In genomic region chr3:139937674-139938279, GRCh38 we compare ENCODE assay signal across 8 cellular contexts. TPM values are rescaled to one million over a fixed set of nuclear protein-coding genes. Genes with fewer than 3 reads are reported as not detected.
DNase-seq lines count a peak whose midpoint lies in the region; ATAC-seq and TF ChIP-seq lines count a peak whose summit lies in the region.

No MANE protein-coding gene starts in this region.

- no peaks in the 10 kb centered on the region for H3K9me2 ChIP-seq in Karpas-422 (replicated peaks; ENCODE audit: insufficient read depth, low read length)

- no peaks in the 10 kb centered on the region for H3K27me3 ChIP-seq in Karpas-422 (ENCODE audit: low read length)

- H2AFZ ChIP-seq in Karpas-422 (ENCODE audit: low read length), result no peak overlapping the region

- no peak overlapping the region for H3K4me3 ChIP-seq in Karpas-422 (ENCODE audit: low read length)

- H4K20me1 ChIP-seq in Karpas-422 (ENCODE audit: insufficient read depth, low read depth, low read length), result no peaks in the 10 kb centered on the region

- no peak overlapping the region for H3K4me2 ChIP-seq in Karpas-422 (ENCODE audit: low read depth, low read length, poor library complexity, severe bottlenecking)

- no peaks in the 10 kb centered on the region for H3K36me3 ChIP-seq in Karpas-422 (ENCODE audit: insufficient read depth, low read length)

- H3K4me1 ChIP-seq in Karpas-422 (ENCODE audit: low read length), result peaks cover 2% of the 10 kb centered on the region; the same call in 1 of the 2 replicates

- H3K27me3 Mint-ChIP-seq in osteocyte (ENCODE audit: unreplicated experiment), result no peaks in the 10 kb centered on the region

- no peaks in the 10 kb centered on the region for H3K9me3 Mint-ChIP-seq in osteocyte (ENCODE audit: unreplicated experiment)

- no peaks in the 10 kb centered on the region for H3K79me2 ChIP-seq in Karpas-422 (ENCODE audit: low read length)

- peaks cover 12% of the 10 kb centered on the region for H3K36me3 Mint-ChIP-seq in osteocyte (ENCODE audit: unreplicated experiment)

- H3K9me3 ChIP-seq in Karpas-422 (ENCODE audit: low read length), result no peaks in the 10 kb centered on the region

- TF ChIP-seq CTCF in osteocyte (IDR thresholded peaks at IDR 0.05), result peak; percentile 87

- no peak overlapping the region for H3K9ac ChIP-seq in Karpas-422 (ENCODE audit: low read length)

- peaks cover 35% of the 10 kb centered on the region for H3K4me1 Mint-ChIP-seq in osteocyte (ENCODE audit: unreplicated experiment)

- ATAC-seq in GM21737 (IDR thresholded peaks at IDR 0.05; ENCODE audit: unreplicated experiment) (no peak), HG03439 (IDR thresholded peaks at IDR 0.05; ENCODE audit: unreplicated experiment) (no peak)

- DNase-seq in NCI-H1417 (lab: John Stamatoyannopoulos, UW), result peak; percentile 33 to 76 (median 48)
- no peak for DNase-seq in NCI-H1417 treated with DMSO at 0.1 percent for 48 hours (lab: John Stamatoyannopoulos, UW)
- DNase-seq in Karpas-422, result peak; percentile 65
- peak; percentile 38 for DNase-seq in RPMI8226
- peak; percentile 49 for DNase-seq in fibroblast of gingiva (ENCODE audit: low read depth)
- peak; percentile 83 for DNase-seq in osteocyte (ENCODE audit: extremely low spot score, unreplicated experiment)

- peak overlapping the region; percentile 91 for H3K4me3 Mint-ChIP-seq in osteocyte (ENCODE audit: unreplicated experiment)

- H3K27ac ChIP-seq in Karpas-422 (ENCODE audit: low read length), result no peak overlapping the region

- peak overlapping the region; percentile 1 for H3K27ac Mint-ChIP-seq in osteocyte (ENCODE audit: unreplicated experiment)

RNA-seq across cellular contexts. Expression of gene CLSTN2, which starts 2.8 kb away (rescaled TPM):
- total RNA-seq in Karpas-422 (2014; rRNA removed; shearing (Covaris generic); ENCODE audit: low replicate concordance), result not detected in 2 replicates
- total RNA-seq in osteocyte, result 143 and 161 TPM in 2 replicates

Comparison
In these comparisons a context has a peak if more than half of its experiments do, and no peak if none do; other contexts are left out.
1. RNA of gene CLSTN2, which starts 2.8 kb away (total RNA-seq): 143 to 161 TPM in osteocyte; not detected in Karpas-422; every median in the first group is over 100 times any median in the second.